In the genomic region with DNA sequence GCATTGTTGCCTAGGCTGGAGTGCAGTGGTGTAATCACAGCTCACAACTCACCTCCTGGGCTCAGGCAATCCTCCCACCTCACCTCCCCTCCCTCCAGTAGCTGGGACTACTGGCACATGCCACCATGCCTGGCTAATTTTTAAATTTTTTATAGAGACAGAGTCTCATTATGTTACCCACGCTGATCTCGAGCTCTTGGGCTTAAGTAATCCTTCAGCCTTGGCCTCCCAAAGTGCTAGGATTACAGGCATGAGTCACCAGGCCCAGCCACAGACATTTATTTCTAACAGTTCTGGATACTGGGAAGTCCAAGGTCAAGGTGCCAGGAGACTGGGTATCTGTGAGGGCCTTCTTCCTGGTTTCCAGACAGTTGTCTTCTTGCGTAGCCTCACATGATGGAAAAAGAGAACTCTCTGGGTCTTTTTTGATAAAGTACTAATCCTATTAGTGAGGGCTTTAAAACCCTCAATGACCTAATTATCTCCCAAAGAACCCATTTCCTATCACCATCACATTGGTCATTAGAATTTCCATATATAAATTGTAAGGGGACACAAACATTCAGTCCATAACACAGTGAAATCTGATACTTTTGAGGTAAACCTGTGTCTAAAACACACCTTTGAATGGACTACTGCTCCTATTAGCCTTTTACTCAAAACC, we compare ENCODE assay signal across 9 cellular contexts.
A peak's percentile ranks its signal among the peaks of the same experiment; 100 is the strongest.
DNase-seq lines count a peak whose midpoint lies in the region; ATAC-seq and TF ChIP-seq lines count a peak whose summit lies in the region.
"Had no signal": no experiment of that assay in that cellular context is flagged by ENCODE, and none has a peak within 500 bp of the region (broad histone marks: within the 10 kb centered on the region; RNA-seq: fewer than 3 reads in every experiment).

No MANE protein-coding gene starts in this region.

- no peaks in the 10 kb centered on the region for H3K9me3 ChIP-seq in RWPE2 (ENCODE audit: severe bottlenecking)

- H3K36me3 ChIP-seq in RWPE2 (ENCODE audit: low read depth) (peaks cover 8% of the 10 kb centered on the region; the same call in 1 of the 2 replicates), rectal smooth muscle tissue (ENCODE audit: control insufficient read depth, insufficient read depth, low read length) (no peaks in the 10 kb centered on the region)

- no peak overlapping the region for H3K9ac ChIP-seq in rectal smooth muscle tissue (ENCODE audit: low read length)

- H3K4me3 ChIP-seq in RWPE2 (ENCODE audit: severe bottlenecking) (no peak overlapping the region), fibroblast of pulmonary artery (replicated peaks; ENCODE audit: low read depth, low read length) (no peak overlapping the region), rectal smooth muscle tissue (ENCODE audit: low read length) (peak overlapping the region; percentile 32)

- H3K27me3 ChIP-seq in RWPE2 (ENCODE audit: insufficient read depth, poor library complexity, severe bottlenecking) (no peaks in the 10 kb centered on the region), rectal smooth muscle tissue (ENCODE audit: control insufficient read depth, insufficient read depth, low read length) (no peaks in the 10 kb centered on the region)

- DNase-seq in GF-D8 (lab: John Stamatoyannopoulos, UW) = peak; percentile 28
- DNase-seq in RWPE2 (ENCODE audit: low spot score) = no peak
- DNase-seq in fibroblast of pulmonary artery (ENCODE audit: low read depth) = peak; percentile 72
- no peak for DNase-seq in NCI-H1436 (lab: John Stamatoyannopoulos, UW)
- no peak for DNase-seq in hippocampal formation (lab: John Stamatoyannopoulos, UW)
- DNase-seq: stimulated activated naive CD4-positive, alpha-beta T cell had no signal

- H3K4me1 ChIP-seq in RWPE2 (ENCODE audit: insufficient read depth, poor library complexity, severe bottlenecking) = peaks cover 28% of the 10 kb centered on the region
- H3K4me1 ChIP-seq in rectal smooth muscle tissue (ENCODE audit: control insufficient read depth, insufficient read depth, low read length) = peaks cover 9% of the 10 kb centered on the region

- peak; percentile 50 for ATAC-seq in RWPE2 (ENCODE audit: low read depth)
- ATAC-seq in GM21737 (IDR thresholded peaks at IDR 0.05; ENCODE audit: unreplicated experiment) = no peak
- ATAC-seq in HG03354 (IDR thresholded peaks at IDR 0.05; ENCODE audit: poor library complexity, severe bottlenecking, unreplicated experiment) = no peak

- H3K27ac ChIP-seq in RWPE2 (ENCODE audit: poor library complexity, severe bottlenecking) (peak overlapping the region; percentile 89), rectal smooth muscle tissue (ENCODE audit: low read depth, low read length) (peak overlapping the region; percentile 70)

- TF ChIP-seq CTCF in RWPE2 (IDR thresholded peaks at IDR 0.05; ENCODE audit: poor library complexity, severe bottlenecking) = no peak
- TF ChIP-seq CTCF in fibroblast of pulmonary artery (IDR thresholded peaks at IDR 0.05; ENCODE audit: low read length, missing control alignments) = no peak

Comparison
In these comparisons a context has a peak if more than half of its experiments do, and no peak if none do; other contexts are left out.
1. DNase-seq: peak in GF-D8 (single experiment) and fibroblast of pulmonary artery (single experiment); none in RWPE2 (single experiment), NCI-H1436 (single experiment) and hippocampal formation (0 of 2).